In the genomic region with DNA sequence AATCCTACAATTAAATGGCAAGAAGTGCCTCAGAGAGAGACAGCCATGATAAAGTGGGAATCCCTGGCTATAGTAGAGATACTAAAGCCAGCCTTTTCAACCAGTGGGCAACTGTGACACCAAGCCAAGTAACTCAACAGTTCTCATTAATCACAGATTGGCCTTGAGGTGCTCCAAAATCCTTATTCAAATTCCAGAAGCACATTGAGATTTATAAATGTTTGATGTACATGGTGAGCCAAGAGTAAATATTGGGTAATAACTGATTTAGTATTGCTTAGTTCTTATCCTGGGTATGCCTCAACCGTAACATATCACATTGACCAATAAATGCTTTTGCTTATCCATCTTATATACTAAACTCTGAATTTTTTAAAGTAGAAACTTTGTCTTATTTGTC, we compare ENCODE assay signal across 2 cellular contexts.
TF ChIP-seq lines count a peak whose summit lies in the region.

No MANE protein-coding gene starts in this region.

TF ChIP-seq in liver, 16 proteins besides CTCF, POLR2A, EP300 and RAD21:
- TF ChIP-seq EGR1 (IDR thresholded peaks at IDR 0.05; ENCODE audit: low read depth in 2 of 2): no peak
- TF ChIP-seq FOXA2 (IDR thresholded peaks at IDR 0.05): peak; percentile 8
- TF ChIP-seq, protein P1, sequence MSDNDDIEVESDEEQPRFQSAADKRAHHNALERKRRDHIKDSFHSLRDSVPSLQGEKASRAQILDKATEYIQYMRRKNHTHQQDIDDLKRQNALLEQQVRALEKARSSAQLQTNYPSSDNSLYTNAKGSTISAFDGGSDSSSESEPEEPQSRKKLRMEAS (IDR thresholded peaks at IDR 0.05): peak; percentile 16
- TF ChIP-seq HNF4A (conservative IDR thresholded peaks at IDR 0.05): peak in 1 of 2 donors; percentile 6
- TF ChIP-seq, protein P2, sequence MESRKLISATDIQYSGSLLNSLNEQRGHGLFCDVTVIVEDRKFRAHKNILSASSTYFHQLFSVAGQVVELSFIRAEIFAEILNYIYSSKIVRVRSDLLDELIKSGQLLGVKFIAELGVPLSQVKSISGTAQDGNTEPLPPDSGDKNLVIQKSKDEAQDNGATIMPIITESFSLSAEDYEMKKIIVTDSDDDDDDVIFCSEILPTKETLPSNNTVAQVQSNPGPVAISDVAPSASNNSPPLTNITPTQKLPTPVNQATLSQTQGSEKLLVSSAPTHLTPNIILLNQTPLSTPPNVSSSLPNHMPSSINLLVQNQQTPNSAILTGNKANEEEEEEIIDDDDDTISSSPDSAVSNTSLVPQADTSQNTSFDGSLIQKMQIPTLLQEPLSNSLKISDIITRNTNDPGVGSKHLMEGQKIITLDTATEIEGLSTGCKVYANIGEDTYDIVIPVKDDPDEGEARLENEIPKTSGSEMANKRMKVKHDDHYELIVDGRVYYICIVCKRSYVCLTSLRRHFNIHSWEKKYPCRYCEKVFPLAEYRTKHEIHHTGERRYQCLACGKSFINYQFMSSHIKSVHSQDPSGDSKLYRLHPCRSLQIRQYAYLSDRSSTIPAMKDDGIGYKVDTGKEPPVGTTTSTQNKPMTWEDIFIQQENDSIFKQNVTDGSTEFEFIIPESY (IDR thresholded peaks at IDR 0.05): no peak
- peak; percentile 44 for TF ChIP-seq YY1 (IDR thresholded peaks at IDR 0.05)
- TF ChIP-seq, protein P3, sequence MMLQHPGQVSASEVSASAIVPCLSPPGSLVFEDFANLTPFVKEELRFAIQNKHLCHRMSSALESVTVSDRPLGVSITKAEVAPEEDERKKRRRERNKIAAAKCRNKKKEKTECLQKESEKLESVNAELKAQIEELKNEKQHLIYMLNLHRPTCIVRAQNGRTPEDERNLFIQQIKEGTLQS (IDR thresholded peaks at IDR 0.05): no peak

TF ChIP-seq in HepG2, 621 proteins besides CTCF, POLR2A, EP300 and RAD21:
- TF ChIP-seq, protein P4, sequence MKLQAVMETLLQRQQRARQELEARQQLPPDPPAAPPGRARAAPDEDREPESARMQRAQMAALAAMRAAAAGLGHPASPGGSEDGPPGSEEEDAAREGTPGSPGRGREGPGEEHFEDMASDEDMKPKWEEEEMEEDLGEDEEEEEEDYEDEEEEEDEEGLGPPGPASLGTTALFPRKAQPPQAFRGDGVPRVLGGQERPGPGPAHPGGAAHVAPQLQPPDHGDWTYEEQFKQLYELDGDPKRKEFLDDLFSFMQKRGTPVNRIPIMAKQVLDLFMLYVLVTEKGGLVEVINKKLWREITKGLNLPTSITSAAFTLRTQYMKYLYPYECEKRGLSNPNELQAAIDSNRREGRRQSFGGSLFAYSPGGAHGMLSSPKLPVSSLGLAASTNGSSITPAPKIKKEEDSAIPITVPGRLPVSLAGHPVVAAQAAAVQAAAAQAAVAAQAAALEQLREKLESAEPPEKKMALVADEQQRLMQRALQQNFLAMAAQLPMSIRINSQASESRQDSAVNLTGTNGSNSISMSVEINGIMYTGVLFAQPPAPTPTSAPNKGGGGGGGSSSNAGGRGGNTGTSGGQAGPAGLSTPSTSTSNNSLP (IDR thresholded peaks at IDR 0.05; ENCODE audit: low read depth, low read length): no peak
- TF ChIP-seq, protein P5, sequence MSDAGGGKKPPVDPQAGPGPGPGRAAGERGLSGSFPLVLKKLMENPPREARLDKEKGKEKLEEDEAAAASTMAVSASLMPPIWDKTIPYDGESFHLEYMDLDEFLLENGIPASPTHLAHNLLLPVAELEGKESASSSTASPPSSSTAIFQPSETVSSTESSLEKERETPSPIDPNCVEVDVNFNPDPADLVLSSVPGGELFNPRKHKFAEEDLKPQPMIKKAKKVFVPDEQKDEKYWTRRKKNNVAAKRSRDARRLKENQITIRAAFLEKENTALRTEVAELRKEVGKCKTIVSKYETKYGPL (CRISPR knock-in tag; IDR thresholded peaks at IDR 0.05): no peak
- TF ChIP-seq MAZ (IDR thresholded peaks at IDR 0.05; ENCODE audit: borderline replicate concordance, low read depth, low read length): no peak
- TF ChIP-seq MAZ (CRISPR knock-in tag; IDR thresholded peaks at IDR 0.05; ENCODE audit: low read depth): no peak
- TF ChIP-seq POGZ (CRISPR knock-in tag; IDR thresholded peaks at IDR 0.05): no peak
- no peak for TF ChIP-seq ZNF775 (CRISPR knock-in tag; IDR thresholded peaks at IDR 0.05; ENCODE audit: borderline replicate concordance)
- no peak for TF ChIP-seq GATAD1 (CRISPR knock-in tag; IDR thresholded peaks at IDR 0.05)
- no peak for TF ChIP-seq U2AF2 (IDR thresholded peaks at IDR 0.05; ENCODE audit: low read depth, low read length)
- TF ChIP-seq KLF16 (CRISPR knock-in tag; IDR thresholded peaks at IDR 0.05): no peak
- no peak for TF ChIP-seq ZNF747 (CRISPR knock-in tag; IDR thresholded peaks at IDR 0.05; ENCODE audit: borderline replicate concordance)
